ENCODE assay signal across 12 cellular contexts in the genomic region with DNA sequence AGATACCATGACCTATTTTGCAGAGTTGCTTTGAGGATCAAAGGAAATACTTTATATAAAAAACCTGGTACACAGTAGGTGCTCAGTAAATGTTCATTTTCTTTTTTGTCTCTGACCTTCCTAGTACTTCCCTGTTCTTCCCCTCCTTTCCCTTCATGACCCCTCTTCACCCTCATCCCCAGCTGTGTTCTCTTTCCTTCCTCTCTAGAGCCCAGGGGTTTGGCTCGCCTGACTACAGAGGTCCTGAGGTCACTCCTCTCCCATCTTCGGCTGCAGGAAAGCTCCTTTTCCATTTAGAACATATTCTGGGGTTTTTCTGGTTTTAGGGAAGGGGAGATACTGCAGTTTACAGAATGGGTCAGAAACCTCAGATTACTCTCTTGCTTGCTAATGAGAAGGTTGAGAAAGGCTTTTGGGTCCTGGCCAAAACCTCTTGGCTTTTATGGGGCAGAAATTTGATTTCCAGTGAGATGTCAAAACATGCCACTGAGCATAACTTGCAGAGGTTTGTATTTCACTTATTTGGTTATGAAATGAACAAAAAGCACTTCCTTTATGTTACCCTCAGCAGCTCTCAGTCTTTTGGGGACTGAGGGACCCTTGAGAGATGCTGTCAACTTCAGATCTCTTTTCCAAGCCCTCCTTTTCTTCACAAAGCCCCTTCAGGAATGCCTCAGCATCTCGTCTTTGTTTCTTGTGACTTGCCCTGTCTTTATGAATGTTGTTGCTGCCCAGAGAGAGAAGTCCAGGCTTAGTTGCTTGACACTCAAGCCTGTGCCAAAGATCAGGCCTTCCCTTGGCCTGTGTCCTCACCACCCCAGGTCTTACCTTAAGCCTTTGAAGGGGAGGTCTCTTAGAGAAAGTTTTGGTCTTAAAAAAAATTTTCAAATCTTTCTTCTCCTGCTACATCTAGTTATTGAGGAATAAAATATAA.
DNase-seq lines count a peak whose midpoint lies in the region; TF ChIP-seq lines count a peak whose summit lies in the region.
"Had no signal": no experiment of that assay in that cellular context is flagged by ENCODE, and none has a peak within 500 bp of the region (broad histone marks: within the 10 kb centered on the region; RNA-seq: fewer than 3 reads in every experiment).

No MANE protein-coding gene starts in this region.

- no peaks in the 10 kb centered on the region for H3K23me2 ChIP-seq in H9 (ENCODE audit: insufficient read length, low read depth, low read length, poor library complexity, severe bottlenecking)

- H4K8ac ChIP-seq in trophoblast cell (ENCODE audit: low read depth, low read length) (peak overlapping the region; percentile 89), H9 (replicated peaks; ENCODE audit: insufficient read length, low read depth, low read length) (no peak overlapping the region)

- H3K27me3 ChIP-seq in trophoblast cell (ENCODE audit: insufficient read depth, low read length) = no peaks in the 10 kb centered on the region
- no peaks in the 10 kb centered on the region for H3K27me3 ChIP-seq in H9 (ENCODE audit: insufficient read depth, low read length)
- H3K27me3 ChIP-seq: BLaER1 had no signal

- peak overlapping the region; percentile 6 to 55 for H3K4me3 Mint-ChIP-seq in CD14-positive monocyte
- no peak overlapping the region for H3K4me3 Mint-ChIP-seq in H9
- H3K4me3 Mint-ChIP-seq: activated CD4-positive, alpha-beta T cell treated with anti-CD3 and anti-CD28 coated beads for 36 hours had no signal

- H3K36me3 Mint-ChIP-seq in CD14-positive monocyte = no peaks in the 10 kb centered on the region
- 0 out of 7 replicates have a peak, but pooled peaks cover 0 to 4% (median 0%) of the 10 kb centered on the region in 3 experiments for H3K36me3 Mint-ChIP-seq in H9 (ENCODE audit: insufficient read depth in 1 of 3, low read depth in 3 of 3)

- H3K56ac ChIP-seq in H9 (ENCODE audit: insufficient read length, low read depth, low read length) = no peak overlapping the region

- intact Hi-C loops in CD14-positive monocyte (cut with micrococcal nuclease) = no loop called here

- no peak for TF ChIP-seq CTCF in CD14-positive monocyte (IDR thresholded peaks at IDR 0.05)
- TF ChIP-seq CTCF in fibroblast of villous mesenchyme (IDR thresholded peaks at IDR 0.05; ENCODE audit: insufficient read depth, low read depth, low read length) = no peak
- no peak for TF ChIP-seq CTCF in H9 (conservative IDR thresholded peaks at IDR 0.05)

- H4K5ac ChIP-seq in H9 (ENCODE audit: insufficient read length, low read depth, low read length) = no peak overlapping the region

- H3K79me2 ChIP-seq in trophoblast cell (ENCODE audit: control insufficient read depth, insufficient read depth, low read length, poor library complexity) (peaks cover 2% of the 10 kb centered on the region), H9 (ENCODE audit: insufficient read depth, low read length) (no peaks in the 10 kb centered on the region)

- H3K23ac ChIP-seq in trophoblast cell (ENCODE audit: low read length) = no peak overlapping the region
- H3K23ac ChIP-seq in H9 (ENCODE audit: insufficient read length, low read depth, low read length) = no peak overlapping the region

- no peak overlapping the region for H2BK20ac ChIP-seq in H9 (ENCODE audit: low read depth, low read length, poor library complexity, severe bottlenecking)

- no peak overlapping the region for H3K9ac ChIP-seq in trophoblast cell (ENCODE audit: low read length)
- no peak overlapping the region for H3K9ac ChIP-seq in H9 (ENCODE audit: extremely low read depth, insufficient read length, low read length)
- H3K9ac ChIP-seq: BLaER1 had no signal

- H3K14ac ChIP-seq in trophoblast cell (ENCODE audit: low read length) (peak overlapping the region; percentile 86), H9 (ENCODE audit: insufficient read depth, low read length) (no peak overlapping the region)

- H3K4me1 Mint-ChIP-seq in CD14-positive monocyte = peaks cover 34% of the 10 kb centered on the region
- peaks cover 8 to 14% of the 10 kb centered on the region in 2 experiments for H3K4me1 Mint-ChIP-seq in H9
- H3K4me1 Mint-ChIP-seq: activated CD4-positive, alpha-beta T cell treated with anti-CD3 and anti-CD28 coated beads for 36 hours had no signal

- H3K18ac ChIP-seq in trophoblast cell (ENCODE audit: low read length) (peak overlapping the region; percentile 95), H9 (ENCODE audit: insufficient read length, low read depth, low read length) (no peak overlapping the region)

- H3T11ph ChIP-seq in H9 (ENCODE audit: low read length) = no peak overlapping the region

- peaks cover 2 to 8% (median 5%) of the 10 kb centered on the region in 3 donors for H3K27me3 Mint-ChIP-seq in CD14-positive monocyte (ENCODE audit: low read depth in 3 of 3)
- H3K27me3 Mint-ChIP-seq in H9 (ENCODE audit: low read depth) = no peaks in the 10 kb centered on the region
- H3K27me3 Mint-ChIP-seq: activated CD4-positive, alpha-beta T cell treated with anti-CD3 and anti-CD28 coated beads for 36 hours had no signal

- H2BK12ac ChIP-seq in trophoblast cell (ENCODE audit: low read length) = peak overlapping the region; percentile 100
- no peak overlapping the region for H2BK12ac ChIP-seq in H9 (ENCODE audit: insufficient read length, low read depth, low read length)

- H3K27ac ChIP-seq in trophoblast cell (ENCODE audit: low read depth, low read length) = no peak overlapping the region
- H3K27ac ChIP-seq in H9 (ENCODE audit: insufficient read length, low read depth, low read length) = no peak overlapping the region
- H3K27ac ChIP-seq: BLaER1 had no signal

- peak overlapping the region; percentile 80 for H3K4ac ChIP-seq in trophoblast cell (ENCODE audit: low read depth, low read length)
- no peak overlapping the region for H3K4ac ChIP-seq in H9 (ENCODE audit: low read depth, low read length)

- peak overlapping the region; percentile 88 for H2BK120ac ChIP-seq in trophoblast cell (ENCODE audit: insufficient read depth, low read length, poor library complexity)
- H2BK120ac ChIP-seq in H9 (ENCODE audit: low read depth, low read length, poor library complexity, severe bottlenecking) = no peak overlapping the region

- no peaks in the 10 kb centered on the region for H3K9me3 ChIP-seq in trophoblast cell (ENCODE audit: insufficient read depth, low read depth, low read length)
- H3K9me3 ChIP-seq in H9 (ENCODE audit: control insufficient read depth, low read depth, low read length) = no peaks in the 10 kb centered on the region
- H3K9me3 ChIP-seq: BLaER1 had no signal

- H3K27ac Mint-ChIP-seq in CD14-positive monocyte = peak overlapping the region in 5 of 7 donors; percentile 57 to 88 (median 72)
- H3K27ac Mint-ChIP-seq in H9 = no peak overlapping the region; a peak in 1 of 7 replicates
- H3K27ac Mint-ChIP-seq: activated CD4-positive, alpha-beta T cell treated with anti-CD3 and anti-CD28 coated beads for 36 hours; activated T-helper 2 cell treated with anti-CD3 and anti-CD28 coated beads, Interferon-gamma antibody, Interleukin-2, Interleukin-4, amounts not matched to agents 10 μg/mL and 5 μg/mL and 100 μg/mL, durations not matched to agents 14 hours and 24 hours and 36 hours had no signal

- no peak overlapping the region for H3K4me2 ChIP-seq in trophoblast cell (ENCODE audit: low read length)
- H3K4me2 ChIP-seq in H9 (ENCODE audit: insufficient read depth, insufficient read length, low read length) = no peak overlapping the region
- H3K4me2 ChIP-seq: BLaER1 had no signal

- no peak overlapping the region for H2BK15ac ChIP-seq in H9 (ENCODE audit: low read depth, low read length)

- H3K4me3 ChIP-seq in fibroblast of villous mesenchyme (ENCODE audit: low read depth, low read length) (no peak overlapping the region), trophoblast cell (ENCODE audit: low read depth, low read length) (no peak overlapping the region)
- H3K4me3 ChIP-seq: BLaER1 had no signal

- H3K4me1 ChIP-seq in trophoblast cell (ENCODE audit: control insufficient read depth in 1 of 2, insufficient read depth in 2 of 2, low read length in 2 of 2) (peaks cover 0 to under 1% of the 10 kb centered on the region in 2 experiments), H9 (ENCODE audit: insufficient read depth, low read length) (no peaks in the 10 kb centered on the region)
- H3K4me1 ChIP-seq: BLaER1 had no signal

- H4K91ac ChIP-seq in trophoblast cell (ENCODE audit: low read depth, low read length) = peak overlapping the region; percentile 93
- H4K91ac ChIP-seq in H9 (ENCODE audit: insufficient read length, low read depth, low read length) = no peak overlapping the region

- H4K12ac ChIP-seq in trophoblast cell (ENCODE audit: low read depth, low read length) = no peak overlapping the region

- peaks cover 0 to 2% (median 0%) of the 10 kb centered on the region in 7 donors for H3K9me3 Mint-ChIP-seq in CD14-positive monocyte
- H3K9me3 Mint-ChIP-seq in H9 = no peaks in the 10 kb centered on the region; a peak in 1 of 5 replicates
- H3K9me3 Mint-ChIP-seq: activated T-helper 2 cell treated with anti-CD3 and anti-CD28 coated beads, Interferon-gamma antibody, Interleukin-2, Interleukin-4, amounts not matched to agents 10 μg/mL and 5 μg/mL and 100 μg/mL, durations not matched to agents 14 hours and 24 hours and 36 hours had no signal

- DNase-seq in CD14-positive monocyte (ENCODE audit: low spot score) (no peak), T1000 (lab: John Stamatoyannopoulos, UW) (peak; percentile 7), fibroblast of villous mesenchyme (ENCODE audit: low read depth) (peak; percentile 94), trophoblast cell (no peak), CD1c-positive myeloid dendritic cell (ENCODE audit: extremely low spot score) (no peak), NCI-H146 treated with DMSO at 0.1 percent for 48 hours (lab: John Stamatoyannopoulos, UW; ENCODE audit: unreplicated experiment) (no peak), H9 (no peak)
- DNase-seq in stimulated activated CD4-positive, alpha-beta T cell treated with anti-CD3 and anti-CD28 coated beads, Interleukin-1b, Interleukin-23, amount 100 ng/mL, for 48 hours = no peak
- DNase-seq: activated CD4-positive, alpha-beta T cell treated with anti-CD3 and anti-CD28 coated beads for 36 hours; NCI-H524 had no signal

- peak overlapping the region; percentile 97 for H2AK5ac ChIP-seq in trophoblast cell (ENCODE audit: low read length)
- H2AK5ac ChIP-seq in H9 (ENCODE audit: insufficient read length, low read length) = no peak overlapping the region

- H3K79me1 ChIP-seq in trophoblast cell (ENCODE audit: low read length) (peaks cover 27% of the 10 kb centered on the region), H9 (ENCODE audit: insufficient read depth, low read depth, low read length, poor library complexity, severe bottlenecking) (no peaks in the 10 kb centered on the region)

- H2AFZ ChIP-seq in trophoblast cell (ENCODE audit: insufficient read depth, low read length, poor library complexity) = no peak overlapping the region
- no peak overlapping the region for H2AFZ ChIP-seq in H9 (ENCODE audit: low read length)

- peak overlapping the region; percentile 93 for H2BK5ac ChIP-seq in trophoblast cell (ENCODE audit: low read depth, low read length, poor library complexity)
- no peak overlapping the region for H2BK5ac ChIP-seq in H9 (ENCODE audit: insufficient read length, low read length)

- H3K36me3 ChIP-seq in trophoblast cell (ENCODE audit: control insufficient read depth in 1 of 2, insufficient read depth in 2 of 2, low read length in 2 of 2) = no peaks in the 10 kb centered on the region
- H3K36me3 ChIP-seq: BLaER1 had no signal

- no peaks in the 10 kb centered on the region for H4K20me1 ChIP-seq in H9 (ENCODE audit: control insufficient read depth, insufficient read depth, insufficient read length)
- H4K20me1 ChIP-seq: BLaER1 had no signal

- WGBS in trophoblast cell (ENCODE audit: extremely low coverage, insufficient coverage, insufficient read length) = no CpG with 5 or more reads among the region's 3 CpGs
- no CpG with 5 or more reads among the region's 3 CpGs for WGBS in H9 (ENCODE audit: extremely low coverage, insufficient read length, low lambda C conversion rate)

Comparison
In these comparisons a context has a peak if more than half of its experiments do, and no peak if none do; other contexts are left out.
1. DNase-seq: peak in T1000 (single experiment) and fibroblast of villous mesenchyme (single experiment); none in CD14-positive monocyte (single experiment), trophoblast cell (0 of 2), CD1c-positive myeloid dendritic cell (single experiment), NCI-H146 treated with DMSO at 0.1 percent for 48 hours (single experiment), stimulated activated CD4-positive, alpha-beta T cell treated with anti-CD3 and anti-CD28 coated beads, Interleukin-1b, Interleukin-23, amount 100 ng/mL, for 48 hours (single experiment) and H9 (single experiment).
2. H3K27ac Mint-ChIP-seq: peak in CD14-positive monocyte (5 of 7); none in H9 (0 of 3).
3. H3K4me3 Mint-ChIP-seq: peak in CD14-positive monocyte (2 of 2); none in H9 (0 of 2).